ENCODE assay signal across 13 cellular contexts in the genomic region with DNA sequence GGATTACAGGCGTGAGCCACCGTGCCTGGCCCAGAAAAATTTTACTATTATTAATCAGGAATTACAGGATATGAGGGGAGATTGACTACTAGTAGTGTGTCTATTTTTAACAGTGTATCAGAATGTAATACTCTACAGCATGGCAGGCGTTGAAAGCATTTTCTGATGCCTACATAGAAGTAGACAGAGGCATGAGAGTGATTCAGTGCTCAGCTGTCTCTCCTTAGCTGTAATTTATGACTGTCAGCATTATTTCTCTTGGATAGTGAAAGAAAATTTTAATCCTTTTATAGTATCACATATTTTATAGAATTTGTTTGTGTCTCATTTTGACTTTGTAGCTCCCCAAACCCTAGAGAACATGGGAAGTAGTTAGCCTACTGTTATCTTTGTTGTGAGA. TPM values are rescaled to one million over a fixed set of nuclear protein-coding genes. Genes with fewer than 3 reads are reported as not detected.
A peak's percentile ranks its signal among the peaks of the same experiment; 100 is the strongest.
DNase-seq lines count a peak whose midpoint lies in the region; ATAC-seq and TF ChIP-seq lines count a peak whose summit lies in the region.
"Had no signal": no experiment of that assay in that cellular context is flagged by ENCODE, and none has a peak within 500 bp of the region (broad histone marks: within the 10 kb centered on the region; RNA-seq: fewer than 3 reads in every experiment).

No MANE protein-coding gene starts in this region.

- no peaks in the 10 kb centered on the region for H3K36me3 ChIP-seq in RWPE2 (ENCODE audit: low read depth)
- H3K36me3 ChIP-seq in heart left ventricle: no peaks in the 10 kb centered on the region
- H3K36me3 ChIP-seq in ascending aorta: no peaks in the 10 kb centered on the region
- H3K36me3 ChIP-seq: adrenal gland had no signal

- ATAC-seq in RWPE2 (ENCODE audit: low read depth) (no peak), heart left ventricle (peak; percentile 77 to 87 (median 82)), HG03432 (IDR thresholded peaks at IDR 0.05; ENCODE audit: unreplicated experiment) (no peak), GM18870 (IDR thresholded peaks at IDR 0.05; ENCODE audit: unreplicated experiment) (no peak)

- peak overlapping the region; percentile 60 for H3K27ac ChIP-seq in RWPE2 (ENCODE audit: poor library complexity, severe bottlenecking)
- peak overlapping the region in 8 of 12 donors; percentile 9 to 70 (median 57) for H3K27ac ChIP-seq in heart left ventricle
- H3K27ac ChIP-seq in ascending aorta: no peak overlapping the region
- H3K27ac ChIP-seq: adrenal gland had no signal

- no peak for TF ChIP-seq POLR2A in heart left ventricle (IDR thresholded peaks at IDR 0.05)

- H3K27me3 ChIP-seq in RWPE2 (ENCODE audit: insufficient read depth, poor library complexity, severe bottlenecking) (no peaks in the 10 kb centered on the region), heart left ventricle (no peaks in the 10 kb centered on the region), ascending aorta (no peaks in the 10 kb centered on the region)
- H3K27me3 ChIP-seq: adrenal gland had no signal

- H3K9me3 ChIP-seq in RWPE2 (ENCODE audit: severe bottlenecking) (no peaks in the 10 kb centered on the region), heart left ventricle (peaks cover 0 to 7% (median 0%) of the 10 kb centered on the region in 12 donors), ascending aorta (no peaks in the 10 kb centered on the region)

- peak; percentile 32 for DNase-seq in ELR (ENCODE audit: low read depth)
- no peak for DNase-seq in RWPE2 (ENCODE audit: low spot score)
- DNase-seq in heart left ventricle: no peak
- peak; percentile 43 for DNase-seq in retinal pigment epithelial cell (ENCODE audit: low read depth)
- DNase-seq in stimulated activated CD4-positive, alpha-beta T cell treated with anti-CD3 and anti-CD28 coated beads, Interleukin-2, amount 100 ng/mL, for 24 hours: no peak
- no peak for DNase-seq in ascending aorta (ENCODE audit: low spot score in 2 of 2)
- DNase-seq: adrenal gland, DMS 273 treated with DMSO at 0.1 percent for 48 hours, NCI-H2029, NCI-H510A had no signal

- intact Hi-C loops in heart left ventricle (cut with DNase I): no loop called here
- intact Hi-C loops in ascending aorta (cut with DNase I): no loop called here

- H3K4me3 ChIP-seq in RWPE2 (ENCODE audit: severe bottlenecking): no peak overlapping the region
- H3K4me3 ChIP-seq in heart left ventricle: peak overlapping the region in 4 of 12 donors; percentile 8 to 22 (median 12)
- H3K4me3 ChIP-seq in retinal pigment epithelial cell (ENCODE audit: low read length): no peak overlapping the region
- H3K4me3 ChIP-seq in ascending aorta: no peak overlapping the region
- H3K4me3 ChIP-seq: adrenal gland had no signal

- TF ChIP-seq CTCF in RWPE2 (IDR thresholded peaks at IDR 0.05; ENCODE audit: poor library complexity, severe bottlenecking): no peak
- no peak for TF ChIP-seq CTCF in heart left ventricle (IDR thresholded peaks at IDR 0.05)
- no peak for TF ChIP-seq CTCF in retinal pigment epithelial cell (conservative IDR thresholded peaks at IDR 0.05; ENCODE audit: low read depth, low read length)
- no peak for TF ChIP-seq CTCF in ascending aorta (IDR thresholded peaks at IDR 0.05)

- WGBS in heart left ventricle, 4 donors: 41 to 59% (median 55%) methylated on average over 3 of the region's 3 CpGs

- H3K4me1 ChIP-seq in RWPE2 (ENCODE audit: insufficient read depth, poor library complexity, severe bottlenecking) (peaks cover 38% of the 10 kb centered on the region), heart left ventricle (peaks cover 3 to 61% (median 40%) of the 10 kb centered on the region in 12 donors), ascending aorta (peaks cover 0 to 3% of the 10 kb centered on the region in 2 donors)

RNA-seq across cellular contexts. Expression of a gene that starts 20.7 kb away (rescaled TPM):
- 10 to 100 TPM; 14.9 to 36.9 (median 25.1) TPM for total RNA-seq in heart left ventricle
- 10 to 100 TPM in 1 of 2 donors, 1 to 10 TPM in 1; 4.5 to 15.2 TPM for polyA plus RNA-seq in heart left ventricle
- total RNA-seq in ascending aorta: 13.9 TPM
- total RNA-seq: activated T-helper 1 cell treated with anti-CD3 and anti-CD28 coated beads, Interleukin-12 subunit alpha, Interleukin-12 subunit beta, Interleukin-2, Interleukin-4 antibody, amounts not matched to agents 30 ng/mL and 10 ng/mL and 1 ng/mL, durations not matched to agents 14 hours and 24 hours and 36 hours had no signal

Comparison
In these comparisons a context has a peak if more than half of its experiments do, and no peak if none do; other contexts are left out.
1. DNase-seq: peak in ELR (single experiment) and retinal pigment epithelial cell (single experiment); none in RWPE2 (single experiment), heart left ventricle (0 of 5), stimulated activated CD4-positive, alpha-beta T cell treated with anti-CD3 and anti-CD28 coated beads, Interleukin-2, amount 100 ng/mL, for 24 hours (0 of 2) and ascending aorta (0 of 2).
2. ATAC-seq: peak in heart left ventricle (4 of 4); none in RWPE2 (single experiment), HG03432 (single experiment) and GM18870 (single experiment).
3. H3K27ac ChIP-seq: peak in RWPE2 (single experiment) and heart left ventricle (8 of 12); none in ascending aorta (0 of 2).